Comparison of ENCODE assay signal across 1 cellular context in genomic region chr2:99337164-99337930, GRCh38.
A peak's percentile ranks its signal among the peaks of the same experiment; 100 is the strongest.
TF ChIP-seq lines count a peak whose summit lies in the region.

EIF5B (plus strand) TSS chr2:99337389; CDS start chr2:99337555, 166 bp downstream.

TF ChIP-seq in SK-N-SH, 30 proteins besides CTCF, POLR2A, EP300 and RAD21 (continued from another document):
- TF ChIP-seq GABPA (IDR thresholded peaks at IDR 0.05; ENCODE audit: low read depth): peak; percentile 61
- TF ChIP-seq YY1 (IDR thresholded peaks at IDR 0.05; ENCODE audit: low read depth): no peak
- peak; percentile 92 for TF ChIP-seq MAX (IDR thresholded peaks at IDR 0.05; ENCODE audit: low read depth)
- no peak for TF ChIP-seq FOXM1 (IDR thresholded peaks at IDR 0.05; ENCODE audit: low read depth)
- TF ChIP-seq FOXJ3 (CRISPR knock-in tag; IDR thresholded peaks at IDR 0.05): no peak
- TF ChIP-seq, protein P1, sequence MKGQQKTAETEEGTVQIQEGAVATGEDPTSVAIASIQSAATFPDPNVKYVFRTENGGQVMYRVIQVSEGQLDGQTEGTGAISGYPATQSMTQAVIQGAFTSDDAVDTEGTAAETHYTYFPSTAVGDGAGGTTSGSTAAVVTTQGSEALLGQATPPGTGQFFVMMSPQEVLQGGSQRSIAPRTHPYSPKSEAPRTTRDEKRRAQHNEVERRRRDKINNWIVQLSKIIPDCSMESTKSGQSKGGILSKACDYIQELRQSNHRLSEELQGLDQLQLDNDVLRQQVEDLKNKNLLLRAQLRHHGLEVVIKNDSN (IDR thresholded peaks at IDR 0.05; ENCODE audit: borderline replicate concordance, low read depth): no peak
- TF ChIP-seq, protein P2, sequence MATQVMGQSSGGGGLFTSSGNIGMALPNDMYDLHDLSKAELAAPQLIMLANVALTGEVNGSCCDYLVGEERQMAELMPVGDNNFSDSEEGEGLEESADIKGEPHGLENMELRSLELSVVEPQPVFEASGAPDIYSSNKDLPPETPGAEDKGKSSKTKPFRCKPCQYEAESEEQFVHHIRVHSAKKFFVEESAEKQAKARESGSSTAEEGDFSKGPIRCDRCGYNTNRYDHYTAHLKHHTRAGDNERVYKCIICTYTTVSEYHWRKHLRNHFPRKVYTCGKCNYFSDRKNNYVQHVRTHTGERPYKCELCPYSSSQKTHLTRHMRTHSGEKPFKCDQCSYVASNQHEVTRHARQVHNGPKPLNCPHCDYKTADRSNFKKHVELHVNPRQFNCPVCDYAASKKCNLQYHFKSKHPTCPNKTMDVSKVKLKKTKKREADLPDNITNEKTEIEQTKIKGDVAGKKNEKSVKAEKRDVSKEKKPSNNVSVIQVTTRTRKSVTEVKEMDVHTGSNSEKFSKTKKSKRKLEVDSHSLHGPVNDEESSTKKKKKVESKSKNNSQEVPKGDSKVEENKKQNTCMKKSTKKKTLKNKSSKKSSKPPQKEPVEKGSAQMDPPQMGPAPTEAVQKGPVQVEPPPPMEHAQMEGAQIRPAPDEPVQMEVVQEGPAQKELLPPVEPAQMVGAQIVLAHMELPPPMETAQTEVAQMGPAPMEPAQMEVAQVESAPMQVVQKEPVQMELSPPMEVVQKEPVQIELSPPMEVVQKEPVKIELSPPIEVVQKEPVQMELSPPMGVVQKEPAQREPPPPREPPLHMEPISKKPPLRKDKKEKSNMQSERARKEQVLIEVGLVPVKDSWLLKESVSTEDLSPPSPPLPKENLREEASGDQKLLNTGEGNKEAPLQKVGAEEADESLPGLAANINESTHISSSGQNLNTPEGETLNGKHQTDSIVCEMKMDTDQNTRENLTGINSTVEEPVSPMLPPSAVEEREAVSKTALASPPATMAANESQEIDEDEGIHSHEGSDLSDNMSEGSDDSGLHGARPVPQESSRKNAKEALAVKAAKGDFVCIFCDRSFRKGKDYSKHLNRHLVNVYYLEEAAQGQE (IDR thresholded peaks at IDR 0.05; ENCODE audit: low read depth, low read length): peak; percentile 12; the same call in 1 of the 2 replicates
- TF ChIP-seq MXI1 (IDR thresholded peaks at IDR 0.05; ENCODE audit: low read depth, low read length): peak; percentile 95
- TF ChIP-seq NFIC (IDR thresholded peaks at IDR 0.05; ENCODE audit: borderline replicate concordance): no peak
- no peak for TF ChIP-seq JUND (IDR thresholded peaks at IDR 0.05)
- TF ChIP-seq NRF1 (IDR thresholded peaks at IDR 0.05; ENCODE audit: low read depth, low read length): peak; percentile 95
- peak; percentile 89 for TF ChIP-seq POLR2AphosphoS5 (IDR thresholded peaks at IDR 0.05; ENCODE audit: low read depth, low read length)
